Comparison of ENCODE assay signal across 8 cellular contexts in genomic region chr17:8137645-8138342, GRCh38. TPM values are rescaled to one million over a fixed set of nuclear protein-coding genes. Genes with fewer than 3 reads are reported as not detected.
A peak's percentile ranks its signal among the peaks of the same experiment; 100 is the strongest.
DNase-seq lines count a peak whose midpoint lies in the region; ATAC-seq and TF ChIP-seq lines count a peak whose summit lies in the region.
"Had no signal": no experiment of that assay in that cellular context is flagged by ENCODE, and none has a peak within 500 bp of the region (broad histone marks: within the 10 kb centered on the region; RNA-seq: fewer than 3 reads in every experiment).

No MANE protein-coding gene starts in this region.

- H3K27ac ChIP-seq in IMR-90 (ENCODE audit: insufficient read depth, low read length) (no peak overlapping the region), endodermal cell (ENCODE audit: low read depth, low read length) (no peak overlapping the region), spleen (peak overlapping the region; percentile 71 to 94 (median 88))

- no peak for TF ChIP-seq RAD21 in IMR-90 (IDR thresholded peaks at IDR 0.05; ENCODE audit: low read length)

- no peak overlapping the region for H4K91ac ChIP-seq in IMR-90 (ENCODE audit: insufficient read depth, low read depth, low read length)

- no peak overlapping the region for H4K5ac ChIP-seq in IMR-90 (ENCODE audit: low read depth, low read length)

- H3K9me3 Mint-ChIP-seq in endodermal cell, result no peaks in the 10 kb centered on the region
- H3K9me3 Mint-ChIP-seq: dendritic cell treated with granulocyte-macrophage colony-stimulating factor and Interleukin-4, amounts not matched to agents 40 ng/mL and 50 ng/mL, for 4 days had no signal

- H2BK5ac ChIP-seq in IMR-90 (ENCODE audit: low read depth, low read length, poor library complexity, severe bottlenecking), result no peak overlapping the region

- H3K36me3 Mint-ChIP-seq in endodermal cell (ENCODE audit: low read depth), result peaks cover 29% of the 10 kb centered on the region

- no peaks in the 10 kb centered on the region for H3K9me3 ChIP-seq in IMR-90 (ENCODE audit: control insufficient read depth, insufficient read depth, low read length)
- no peaks in the 10 kb centered on the region for H3K9me3 ChIP-seq in endodermal cell (ENCODE audit: control insufficient read depth, low read length)
- H3K9me3 ChIP-seq in spleen, result no peaks in the 10 kb centered on the region

- H3K18ac ChIP-seq in IMR-90 (ENCODE audit: low read depth, low read length), result no peak overlapping the region

- ATAC-seq in IMR-90 (ENCODE audit: low read depth) (no peak), HG03432 (IDR thresholded peaks at IDR 0.05; ENCODE audit: unreplicated experiment) (no peak), HG02885 (IDR thresholded peaks at IDR 0.05; ENCODE audit: poor library complexity, unreplicated experiment) (no peak)

- no peak for DNase-seq in IMR-90
- no peak for DNase-seq in endodermal cell
- DNase-seq in spleen, result peak; percentile 41
- no peak for DNase-seq in NCI-H1694 (lab: John Stamatoyannopoulos, UW)

- 0 out of 2 replicates have a peak, but pooled peaks have one; percentile 33 for TF ChIP-seq POLR2A in IMR-90 (IDR thresholded peaks at IDR 0.05; ENCODE audit: low read depth, low read length)
- TF ChIP-seq POLR2A in spleen (IDR thresholded peaks at IDR 0.05), result no peak

- H3K23ac ChIP-seq in IMR-90 (ENCODE audit: low read depth, low read length), result peak overlapping the region; percentile 29; the same call in 1 of the 2 replicates

- H2AFZ ChIP-seq in IMR-90 (replicated peaks; ENCODE audit: low read length, poor library complexity), result peak overlapping the region; percentile 83

- no peak overlapping the region for H2AK9ac ChIP-seq in IMR-90 (replicated peaks; ENCODE audit: low read depth, low read length, poor library complexity)

- H3K4me3 ChIP-seq in IMR-90 (ENCODE audit: insufficient read depth, low read depth, low read length) (peak overlapping the region; percentile 33; the same call in 1 of the 2 replicates), endodermal cell (ENCODE audit: low read length) (peak overlapping the region; percentile 98), spleen (peak overlapping the region in 6 of 8 donors; percentile 4 to 63 (median 39))

- H3K27me3 ChIP-seq in IMR-90 (ENCODE audit: control insufficient read depth, insufficient read depth, low read length) (no peaks in the 10 kb centered on the region), endodermal cell (ENCODE audit: control insufficient read depth, insufficient read depth, low read length, poor library complexity, severe bottlenecking) (peaks cover 14% of the 10 kb centered on the region), spleen (replicated peaks in 1 of 7) (no peaks in the 10 kb centered on the region)

- H3K9ac ChIP-seq in IMR-90 (ENCODE audit: low read depth, low read length) (peak overlapping the region; percentile 1; the same call in 1 of the 2 replicates), endodermal cell (ENCODE audit: extremely low read depth, low read length, poor library complexity, severe bottlenecking) (peak overlapping the region; percentile 44)

- H2BK15ac ChIP-seq in IMR-90 (ENCODE audit: low read depth, low read length), result no peak overlapping the region

- WGBS in IMR-90 (ENCODE audit: extremely low coverage in 2 of 2, insufficient read length in 1 of 2), 2 experiments, result 36% methylated on average over 12 of the region's 21 CpGs; no CpG with 5 or more reads in 1 of the 2 experiments
- 30% methylated on average over 16 to 21 of the region's 21 CpGs for WGBS in endodermal cell (ENCODE audit: insufficient coverage in 1 of 2, insufficient read length in 1 of 2), 2 experiments
- 25 to 28% (median 25%) methylated on average over 21 of the region's 21 CpGs for WGBS in spleen, 5 donors

- H2BK120ac ChIP-seq in IMR-90 (ENCODE audit: low read depth, low read length), result no peak overlapping the region

- H3K36me3 ChIP-seq in IMR-90 (ENCODE audit: control insufficient read depth, insufficient read depth, low read length) (peaks cover 13% of the 10 kb centered on the region), endodermal cell (ENCODE audit: control insufficient read depth, insufficient read depth, low read length) (peaks cover 26% of the 10 kb centered on the region), spleen (peaks cover 0 to 36% (median 34%) of the 10 kb centered on the region in 6 donors)

- H3K9me1 ChIP-seq in IMR-90 (ENCODE audit: insufficient read depth, low read length), result peaks cover 10% of the 10 kb centered on the region

- H3K27ac Mint-ChIP-seq in endodermal cell, result no peak overlapping the region
- H3K27ac Mint-ChIP-seq: dendritic cell treated with granulocyte-macrophage colony-stimulating factor and Interleukin-4, amounts not matched to agents 40 ng/mL and 50 ng/mL, for 4 days had no signal

- H2BK20ac ChIP-seq in IMR-90 (ENCODE audit: low read depth, low read length), result no peak overlapping the region

- no peak overlapping the region for H3K56ac ChIP-seq in IMR-90 (ENCODE audit: extremely low read depth, insufficient read depth, low read length)

- intact Hi-C loops in IMR-90 (cut with micrococcal nuclease), result loop anchor here (1.0 to 5.0 kb wide), 5 partner anchors 12 to 163 kb away; no protein-coding TSS in a partner anchor
- intact Hi-C loops in spleen (cut with DNase I; ENCODE audit: low total_unique reads), result no loop called here

- dilution Hi-C loops in IMR-90 (cut with HindIII; ENCODE audit: low sequenced_read_pairs, unreplicated experiment), result no loop called here

- CTCF ChIA-PET in IMR-90 (lab: Yijun Ruan, JAX), result interaction anchor here (0.6 to 4.6 kb wide), 9 partner anchors 18 to 182 kb away, joined by 3 to 24 read pairs (median 4); no protein-coding TSS in a partner anchor

- no TSS peak for BruUV-seq in IMR-90 (replicated peaks; lab: Mats Ljungman, UMichigan)

- no peaks in the 10 kb centered on the region for H3K79me1 ChIP-seq in IMR-90 (ENCODE audit: low read depth in 1 of 2, low read length in 2 of 2)

- peaks cover 8% of the 10 kb centered on the region for H4K20me1 ChIP-seq in IMR-90 (ENCODE audit: insufficient read depth, low read length)

- H3K14ac ChIP-seq in IMR-90 (replicated peaks; ENCODE audit: low read depth, low read length), result peak overlapping the region; percentile 26

- TF ChIP-seq CTCF in IMR-90 (conservative IDR thresholded peaks at IDR 0.05; ENCODE audit: low read depth, low read length), result no peak
- no peak for TF ChIP-seq CTCF in endodermal cell (conservative IDR thresholded peaks at IDR 0.05)
- TF ChIP-seq CTCF in spleen (IDR thresholded peaks at IDR 0.05 in 8 of 11, conservative IDR thresholded peaks at IDR 0.05 in 3 of 11), result no peak

- peak overlapping the region; percentile 86 for H3K4me2 ChIP-seq in IMR-90 (ENCODE audit: low read depth, low read length)

- H3K4ac ChIP-seq in IMR-90 (ENCODE audit: low read depth, low read length), result no peak overlapping the region

- H3K4me1 ChIP-seq in IMR-90 (ENCODE audit: control insufficient read depth, insufficient read depth, low read length) (peaks cover 4% of the 10 kb centered on the region), endodermal cell (ENCODE audit: control insufficient read depth, insufficient read depth, low read length) (no peaks in the 10 kb centered on the region), spleen (peaks cover 14 to 54% (median 27%) of the 10 kb centered on the region in 6 donors)

- H3K4me3 Mint-ChIP-seq in endodermal cell, result no peak overlapping the region
- H3K4me3 Mint-ChIP-seq: dendritic cell treated with granulocyte-macrophage colony-stimulating factor and Interleukin-4, amounts not matched to agents 40 ng/mL and 50 ng/mL, for 4 days had no signal

- POLR2A ChIA-PET in IMR-90 (lab: Charles Lee; ENCODE audit: unreplicated experiment), result interaction anchor here (0.6 to 1.0 kb wide), 3 partner anchors 35 to 52 kb away, joined by 3 to 6 read pairs (median 5); partner anchors contain the start of gene BORCS6

- H3K27me3 Mint-ChIP-seq in endodermal cell (ENCODE audit: insufficient read depth), result no peaks in the 10 kb centered on the region

- in situ Hi-C loops in IMR-90 (cut with MboI; ENCODE audit: low sequenced_read_pairs), result no loop called here

- no peak overlapping the region; a peak in 1 of 4 replicates for H4K8ac ChIP-seq in IMR-90 (ENCODE audit: low read depth in 2 of 2, low read length in 2 of 2)

- H2AK5ac ChIP-seq in IMR-90 (ENCODE audit: low read depth, low read length), result no peak overlapping the region

- H3K4me1 Mint-ChIP-seq in endodermal cell, result peaks cover 5% of the 10 kb centered on the region

RNA-seq across cellular contexts. Expression of gene HES7, which starts 13.9 kb away (rescaled TPM):
- not detected in 2 replicates for total RNA-seq in IMR-90 (2012; rRNA removed)
- 0.43 and 0.56 TPM in 2 replicates for polyA plus RNA-seq in IMR-90 (2012; rRNA removed)
- polyA plus RNA-seq in IMR-90 (2012; cell fraction: cytosol; rRNA removed), result 0.66 and 1.9 TPM in 2 replicates
- 1.8 and 4.2 TPM in 2 replicates for polyA plus RNA-seq in IMR-90 (2012; cell fraction: nucleus; rRNA removed; ENCODE audit: low replicate concordance)
- 1 to 10 TPM in 1 of 2 donors, under 1 TPM in 1; 0.40 to 2.2 TPM for total RNA-seq in endodermal cell
- 0.89 TPM for polyA plus RNA-seq in endodermal cell (2013, experiment 1 of 2)
- 0.87 TPM for polyA plus RNA-seq in endodermal cell (2013, experiment 2 of 2)
- total RNA-seq in spleen, result under 1 TPM in 2 of 7 donors, not detected in 5; 0.41 to 0.67 TPM
- under 1 TPM; 0.04 to 0.53 (median 0.32) TPM for polyA plus RNA-seq in spleen
- total RNA-seq: SK-MEL-5 had no signal

RNA-seq across cellular contexts. Expression of gene PER1, which starts 14.4 kb away (rescaled TPM):
- total RNA-seq in IMR-90 (2012; rRNA removed) (1.7 and 3.4 TPM in 2 replicates), endodermal cell (10 to 100 TPM; 38.3 to 53.7 TPM), spleen (100 to 1,000 TPM in 2 of 7 donors, 10 to 100 TPM in 5; 68.0 to 213 (median 73.5) TPM)
- polyA plus RNA-seq in IMR-90 (2012; rRNA removed) (10.5 and 11.5 TPM in 2 replicates), spleen (10 to 100 TPM; 12.6 to 83.0 (median 17.5) TPM)
- 4.8 and 6.2 TPM in 2 replicates for polyA plus RNA-seq in IMR-90 (2012; cell fraction: cytosol; rRNA removed)
- polyA plus RNA-seq in IMR-90 (2012; cell fraction: nucleus; rRNA removed; ENCODE audit: low replicate concordance), result 230 and 249 TPM in 2 replicates
- polyA plus RNA-seq in endodermal cell (2013, experiment 1 of 2), result 24.2 TPM
- 19.0 TPM for polyA plus RNA-seq in endodermal cell (2013, experiment 2 of 2)

RNA-seq across cellular contexts. Expression of gene ALOXE3, which starts 19.5 kb away (rescaled TPM):
- total RNA-seq in IMR-90 (2012; rRNA removed), result under 0.01 TPM in 2 replicates
- 0.19 and 0.26 TPM in 2 replicates for polyA plus RNA-seq in IMR-90 (2012; rRNA removed)
- 0.06 and 0.19 TPM in 2 replicates for polyA plus RNA-seq in IMR-90 (2012; cell fraction: cytosol; rRNA removed)
- polyA plus RNA-seq in IMR-90 (2012; cell fraction: nucleus; rRNA removed; ENCODE audit: low replicate concordance), result 0.52 and 0.83 TPM in 2 replicates
- under 1 TPM; 0.13 to 0.49 TPM for total RNA-seq in endodermal cell
- not detected for polyA plus RNA-seq in endodermal cell (2013, experiment 1 of 2)
- not detected for polyA plus RNA-seq in endodermal cell (2013, experiment 2 of 2)
- total RNA-seq in spleen, result not detected
- under 1 TPM in 1 of 3 donors, not detected in 2; 0.03 TPM for polyA plus RNA-seq in spleen
- total RNA-seq: SK-MEL-5 had no signal

RNA-seq across cellular contexts. Expression of gene VAMP2, which starts 25.0 kb away (rescaled TPM):
- 2.2 and 2.3 TPM in 2 replicates for total RNA-seq in IMR-90 (2012; rRNA removed)
- 27.3 and 33.3 TPM in 2 replicates for polyA plus RNA-seq in IMR-90 (2012; rRNA removed)
- 14.0 and 29.1 TPM in 2 replicates for polyA plus RNA-seq in IMR-90 (2012; cell fraction: cytosol; rRNA removed)
- polyA plus RNA-seq in IMR-90 (2012; cell fraction: nucleus; rRNA removed; ENCODE audit: low replicate concordance), result 68.1 and 141 TPM in 2 replicates
- total RNA-seq in endodermal cell, result 10 to 100 TPM; 32.1 to 32.2 TPM
- 57.3 TPM for polyA plus RNA-seq in endodermal cell (2013, experiment 1 of 2)
- 46.3 TPM for polyA plus RNA-seq in endodermal cell (2013, experiment 2 of 2)
- 10 to 100 TPM; 37.5 to 94.8 (median 65.7) TPM for total RNA-seq in spleen
- polyA plus RNA-seq in spleen, result 10 to 100 TPM; 38.7 to 57.8 (median 38.8) TPM

RNA-seq across cellular contexts. Expression of gene TMEM107, which starts 38.4 kb away (rescaled TPM):
- total RNA-seq in IMR-90 (2012; rRNA removed), result 14.3 and 60.3 TPM in 2 replicates
- 12.9 and 13.4 TPM in 2 replicates for polyA plus RNA-seq in IMR-90 (2012; rRNA removed)
- 5.7 and 11.7 TPM in 2 replicates for polyA plus RNA-seq in IMR-90 (2012; cell fraction: cytosol; rRNA removed)
- 8.7 and 10.5 TPM in 2 replicates for polyA plus RNA-seq in IMR-90 (2012; cell fraction: nucleus; rRNA removed; ENCODE audit: low replicate concordance)
- total RNA-seq in endodermal cell, result 10 to 100 TPM; 26.2 to 27.7 TPM
- 79.3 TPM for polyA plus RNA-seq in endodermal cell (2013, experiment 1 of 2)
- polyA plus RNA-seq in endodermal cell (2013, experiment 2 of 2), result 69.1 TPM
- 10 to 100 TPM; 13.0 to 42.2 (median 22.4) TPM for total RNA-seq in spleen
- 10 to 100 TPM in 2 of 3 donors, 1 to 10 TPM in 1; 8.1 to 14.0 (median 11.9) TPM for polyA plus RNA-seq in spleen

Comparison
In these comparisons a context has a peak if more than half of its experiments do, and no peak if none do; other contexts are left out.
1. H3K27ac ChIP-seq: peak in spleen (8 of 8); none in IMR-90 (single experiment) and endodermal cell (single experiment).
2. H3K4me3 ChIP-seq: peak in every context shown above with its lines; median percentile 98 in endodermal cell; 39 in spleen; 33 in IMR-90.